Comparison of ENCODE assay signal across 9 cellular contexts in the genomic region with DNA sequence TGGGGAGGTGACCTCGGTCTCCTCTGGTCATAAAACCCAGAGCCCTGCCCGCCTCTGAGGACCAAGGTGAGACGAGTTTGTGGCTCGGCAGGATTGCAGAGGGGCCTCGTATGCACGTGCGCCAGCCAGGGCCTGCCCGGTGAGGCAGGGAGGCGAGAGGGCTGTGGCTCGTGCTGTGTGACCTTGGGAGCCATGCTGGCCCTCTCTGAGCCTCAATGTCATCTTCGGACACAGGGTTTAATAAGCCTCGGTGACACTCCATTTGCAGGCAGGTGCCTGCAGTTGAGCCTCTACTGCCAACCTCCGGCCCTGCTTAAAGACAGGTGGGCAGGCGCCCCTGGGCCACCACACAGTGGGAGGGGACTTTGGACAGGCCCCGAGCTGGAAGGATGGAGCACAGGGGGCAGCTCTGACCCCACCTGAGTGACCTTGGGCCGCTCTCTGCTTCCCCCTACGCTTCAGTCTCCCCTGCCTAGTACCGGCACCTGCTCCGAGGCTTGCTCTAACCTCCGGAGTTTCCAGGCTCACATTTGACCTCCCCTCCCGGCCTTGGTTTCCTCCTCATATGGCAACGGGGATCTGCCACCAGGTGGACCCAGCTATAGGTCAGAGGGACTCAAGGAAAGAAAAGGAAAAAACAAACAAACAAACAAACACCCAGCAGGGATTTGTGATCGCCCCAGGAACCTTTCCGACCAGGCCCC. TPM values are rescaled to one million over a fixed set of nuclear protein-coding genes. Genes with fewer than 3 reads are reported as not detected.
DNase-seq lines count a peak whose midpoint lies in the region; ATAC-seq, FAIRE-seq and TF ChIP-seq lines count a peak whose summit lies in the region.
"Had no signal": no experiment of that assay in that cellular context is flagged by ENCODE, and none has a peak within 500 bp of the region (broad histone marks: within the 10 kb centered on the region; RNA-seq: fewer than 3 reads in every experiment).

No MANE protein-coding gene starts in this region.

- peaks cover 4% of the 10 kb centered on the region for H3K27me3 ChIP-seq in foreskin keratinocyte
- no peaks in the 10 kb centered on the region for H3K27me3 ChIP-seq in skeletal muscle satellite cell (ENCODE audit: control insufficient read depth, insufficient read depth, low read length)

- DNase-seq in GM12891 (ENCODE audit: insufficient read length, low spot score), result no peak
- no peak for DNase-seq in T-helper 17 cell
- DNase-seq in foreskin keratinocyte, result no peak
- DNase-seq in mesenteric fat pad (ENCODE audit: low spot score), result no peak
- no peak for DNase-seq in HUDEP-2 (lab: John Stamatoyannopoulos, UW; ENCODE audit: unreplicated experiment in 76 of 76)
- DNase-seq in NCI-H1092 treated with DMSO at 0.1 percent for 48 hours (lab: John Stamatoyannopoulos, UW), result no peak
- DNase-seq: NCI-H226 had no signal

- H3K27me3 Mint-ChIP-seq in T-helper 17 cell, result no peaks in the 10 kb centered on the region

- TF ChIP-seq CTCF in foreskin keratinocyte (conservative IDR thresholded peaks at IDR 0.05), result peak; percentile 21

- peak overlapping the region; percentile 90 for H3K4me3 Mint-ChIP-seq in T-helper 17 cell

- peak overlapping the region; percentile 79 for H3K4me3 ChIP-seq in skeletal muscle satellite cell (ENCODE audit: low read length)

- FAIRE-seq in GM12891 (lab: Jason Lieb, UNC), result peak; percentile 5

- peaks cover 20% of the 10 kb centered on the region for H3K4me1 ChIP-seq in foreskin keratinocyte
- peaks cover 54% of the 10 kb centered on the region for H3K4me1 ChIP-seq in skeletal muscle satellite cell (ENCODE audit: control insufficient read depth, insufficient read depth, low read length)

- no peaks in the 10 kb centered on the region for H3K9me3 ChIP-seq in T-helper 17 cell (ENCODE audit: control insufficient read depth, low read length, poor library complexity, severe bottlenecking)
- H3K9me3 ChIP-seq in skeletal muscle satellite cell (replicated peaks; ENCODE audit: low read length), result no peaks in the 10 kb centered on the region

- H3K4me2 ChIP-seq in skeletal muscle satellite cell (ENCODE audit: low read length), result peak overlapping the region; percentile 94

- TF ChIP-seq POLR2A in GM12891 (IDR thresholded peaks at IDR 0.05; ENCODE audit: low read depth, low read length) (no peak), GM18505 (IDR thresholded peaks at IDR 0.05; ENCODE audit: borderline replicate concordance, extremely low read depth, insufficient read depth, insufficient read length) (no peak)

- ATAC-seq in T-helper 17 cell (no peak), foreskin keratinocyte (no peak), GM18505 (IDR thresholded peaks at IDR 0.05; ENCODE audit: unreplicated experiment) (no peak)

- H3K9ac ChIP-seq in skeletal muscle satellite cell (ENCODE audit: low read depth, low read length), result peak overlapping the region; percentile 94

- peak overlapping the region; percentile 88 for H3K27ac Mint-ChIP-seq in T-helper 17 cell

- peaks cover 22% of the 10 kb centered on the region for H3K36me3 ChIP-seq in skeletal muscle satellite cell (ENCODE audit: insufficient read depth, low read length)

- peak overlapping the region; percentile 87 for H3K27ac ChIP-seq in foreskin keratinocyte

- peaks cover 2% of the 10 kb centered on the region for H3K36me3 Mint-ChIP-seq in T-helper 17 cell (ENCODE audit: low read depth)

- peaks cover 23% of the 10 kb centered on the region for H3K4me1 Mint-ChIP-seq in T-helper 17 cell

TF ChIP-seq in GM12891, 5 proteins besides CTCF, POLR2A, EP300 and RAD21:
- no peak for TF ChIP-seq SPI1 (IDR thresholded peaks at IDR 0.05; ENCODE audit: low read depth, low read length)
- no peak for TF ChIP-seq TAF1 (IDR thresholded peaks at IDR 0.05; ENCODE audit: low read depth, low read length)
- TF ChIP-seq POU2F2 (IDR thresholded peaks at IDR 0.05; ENCODE audit: low read depth, low read length), result no peak
- TF ChIP-seq PAX5 (IDR thresholded peaks at IDR 0.05; ENCODE audit: insufficient read depth, low read length, severe bottlenecking), result no peak
- TF ChIP-seq POLR2AphosphoS5 (IDR thresholded peaks at IDR 0.05; ENCODE audit: low read depth, low read length), result no peak

RNA-seq across cellular contexts. Expression of gene ZBTB7A, which starts 3.2 kb away (rescaled TPM):
- 7.3 TPM for polyA plus RNA-seq in GM12891 (2012; ENCODE audit: low read depth, missing spikeins)
- total RNA-seq in T-helper 17 cell (10 to 100 TPM; 47.3 to 51.1 TPM), foreskin keratinocyte (18.1 and 20.1 TPM in 2 replicates), mesenteric fat pad (51.2 TPM)
- polyA plus RNA-seq in foreskin keratinocyte, result 10.0 and 10.4 TPM in 2 replicates
- total RNA-seq in skeletal muscle satellite cell (2012; rRNA removed), result 34.0 and 36.7 TPM in 2 replicates

RNA-seq across cellular contexts. Expression of gene PIAS4, which starts 56.0 kb away (rescaled TPM):
- 14.1 TPM for polyA plus RNA-seq in GM12891 (2012; ENCODE audit: low read depth, missing spikeins)
- total RNA-seq in T-helper 17 cell, result 10 to 100 TPM; 20.8 to 22.7 TPM
- total RNA-seq in foreskin keratinocyte, result 22.0 and 23.9 TPM in 2 replicates
- polyA plus RNA-seq in foreskin keratinocyte, result 10.7 and 11.9 TPM in 2 replicates
- 13.9 and 17.0 TPM in 2 replicates for total RNA-seq in skeletal muscle satellite cell (2012; rRNA removed)
- 17.9 TPM for total RNA-seq in mesenteric fat pad
